Comparison of ENCODE assay signal across 19 cellular contexts in the genomic region with DNA sequence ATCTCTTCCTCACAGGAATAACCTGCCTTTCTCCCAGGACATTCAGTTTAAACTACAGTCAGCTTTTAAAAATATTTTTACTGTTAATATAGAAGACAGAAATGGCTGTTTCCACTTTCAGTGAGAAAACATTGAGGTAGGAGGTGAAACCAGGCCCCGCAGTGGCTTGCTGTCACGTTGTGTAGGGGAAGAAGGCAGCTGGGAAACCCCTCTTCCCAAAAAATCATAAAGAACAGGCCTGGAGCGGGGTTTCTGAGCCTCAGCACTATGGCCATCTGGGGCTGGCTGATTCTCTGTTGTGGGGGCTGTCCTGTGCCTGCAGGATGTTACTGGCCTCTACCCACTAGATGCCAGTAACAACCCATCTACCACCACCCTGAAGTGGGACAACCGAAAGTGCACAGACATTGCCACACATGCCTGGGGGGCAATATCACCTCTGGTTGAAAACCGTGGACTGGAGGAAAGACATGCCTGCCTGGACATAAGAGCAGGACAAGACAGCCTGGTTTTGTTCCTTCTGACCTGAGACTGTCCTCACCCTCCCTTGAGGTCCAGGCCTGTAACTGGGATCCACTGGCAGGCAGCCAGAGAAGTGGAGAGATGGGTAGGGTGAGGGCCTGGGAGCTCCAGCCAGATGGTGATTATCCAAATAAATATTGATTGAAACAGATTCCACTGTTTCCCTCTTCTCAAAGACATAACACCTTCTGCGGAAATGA. TPM values are rescaled to one million over a fixed set of nuclear protein-coding genes. Genes with fewer than 3 reads are reported as not detected.
"Had no signal": no experiment of that assay in that cellular context is flagged by ENCODE, and none has a peak within 500 bp of the region (broad histone marks: within the 10 kb centered on the region; RNA-seq: fewer than 3 reads in every experiment).

No MANE protein-coding gene starts in this region.

- H3K27ac ChIP-seq: cardiac muscle cell, colonic mucosa, esophagus squamous epithelium, heart left ventricle, sigmoid colon, upper lobe of right lung had no signal

- H3K36me3 ChIP-seq: cardiac muscle cell, colonic mucosa, esophagus squamous epithelium, heart left ventricle, sigmoid colon, upper lobe of right lung had no signal

- H3K9me3 ChIP-seq: colonic mucosa, esophagus squamous epithelium, heart left ventricle, mucosa of descending colon, sigmoid colon, upper lobe of right lung had no signal

- ATAC-seq: activated CD4-positive, alpha-beta T cell treated with anti-CD3 and anti-CD28 coated beads for 36 hours; activated CD8-positive, alpha-beta T cell treated with anti-CD3 and anti-CD28 coated beads for 36 hours; heart left ventricle; left lobe of liver; mucosa of descending colon; naive thymus-derived CD8-positive, alpha-beta T cell; upper lobe of right lung had no signal

- DNase-seq: activated CD4-positive, alpha-beta T cell treated with anti-CD3 and anti-CD28 coated beads for 36 hours; activated CD8-positive, alpha-beta memory T cell treated with anti-CD3 and anti-CD28 coated beads, Interleukin-2, amount 50 U/mL, for 4 hours; activated CD8-positive, alpha-beta T cell treated with anti-CD3 and anti-CD28 coated beads for 36 hours; activated naive CD4-positive, alpha-beta T cell treated with anti-CD3 and anti-CD28 coated beads for 36 hours; colonic mucosa; esophagus squamous epithelium; foreskin fibroblast; heart left ventricle; mammary epithelial cell; mucosa of descending colon; naive thymus-derived CD8-positive, alpha-beta T cell; nucleus accumbens; stimulated activated CD4-positive, alpha-beta T cell treated with anti-CD3 and anti-CD28 coated beads, Interleukin-2, amount 100 ng/mL, for 24 hours; stimulated activated naive CD4-positive, alpha-beta T cell treated with Interleukin-2 at 50 U/mL for 16 hours; T1000; upper lobe of right lung had no signal

- H3K4me3 ChIP-seq: cardiac muscle cell, colonic mucosa, esophagus squamous epithelium, heart left ventricle, mucosa of descending colon, sigmoid colon, upper lobe of right lung had no signal

- H3K4me1 ChIP-seq: colonic mucosa, upper lobe of right lung had no signal

RNA-seq across cellular contexts. Expression of a gene that starts 43.9 kb away (rescaled TPM):
- polyA plus RNA-seq: mammary epithelial cell had no signal
